In genomic region chr10:78559514-78560392, GRCh38 we compare ENCODE assay signal across 1 cellular context.
A peak's percentile ranks its signal among the peaks of the same experiment; 100 is the strongest.
TF ChIP-seq lines count a peak whose summit lies in the region.

No MANE protein-coding gene starts in this region.

TF ChIP-seq in Ishikawa, 13 proteins besides CTCF, POLR2A, EP300 and RAD21 (continued from another document):
- TF ChIP-seq USF1 (IDR thresholded peaks at IDR 0.05) (no peak), CREB1 (IDR thresholded peaks at IDR 0.05; ENCODE audit: low read depth) (no peak), REST (IDR thresholded peaks at IDR 0.05; ENCODE audit: low read depth) (no peak), CEBPB (IDR thresholded peaks at IDR 0.05) (no peak), YY1 (IDR thresholded peaks at IDR 0.05; ENCODE audit: low read depth) (peak; percentile 46; the same call in 1 of the 2 replicates), FOXM1 (IDR thresholded peaks at IDR 0.05; ENCODE audit: borderline replicate concordance, low read depth) (peak; percentile 42; the same call in 1 of the 2 replicates), NFIC (IDR thresholded peaks at IDR 0.05) (peak; percentile 58), MAX (IDR thresholded peaks at IDR 0.05) (0 out of 2 replicates have a peak, but pooled peaks have one; percentile 9)
